17 cellular contexts compared by ENCODE assay signal in the genomic region with DNA sequence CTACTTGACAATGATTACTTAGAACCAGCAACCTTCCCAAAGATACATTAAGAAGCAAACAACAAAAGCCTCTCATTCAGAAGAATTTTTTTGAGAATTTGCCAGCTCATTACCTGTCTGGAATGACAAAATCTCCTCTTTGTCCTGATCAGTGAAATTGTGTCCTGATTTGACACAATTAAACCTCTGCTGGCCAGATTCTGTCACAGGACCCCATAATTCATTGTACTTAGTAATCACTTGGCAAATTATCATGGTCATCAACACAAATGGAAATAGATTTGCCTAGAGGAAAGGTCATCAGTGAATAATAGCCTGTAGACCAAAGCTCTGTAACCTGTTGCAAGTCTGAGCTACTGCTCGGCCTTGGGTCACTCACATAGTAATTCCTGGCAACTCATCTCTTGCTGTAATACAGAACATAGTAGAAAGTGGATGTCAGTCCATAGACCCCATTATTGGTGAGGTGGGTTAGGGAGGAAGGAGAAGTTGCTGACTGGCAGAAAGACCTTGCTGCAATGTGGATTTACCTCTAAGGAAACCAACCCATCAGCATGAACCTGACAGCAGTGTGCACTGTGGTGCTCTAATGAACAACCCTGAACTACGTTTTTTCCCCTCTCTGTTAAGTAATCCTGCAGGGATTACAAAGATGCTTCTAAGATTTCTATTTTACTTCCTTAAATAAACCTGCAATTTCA.
DNase-seq lines count a peak whose midpoint lies in the region; ATAC-seq, FAIRE-seq and TF ChIP-seq lines count a peak whose summit lies in the region.
"Had no signal": no experiment of that assay in that cellular context is flagged by ENCODE, and none has a peak within 500 bp of the region (broad histone marks: within the 10 kb centered on the region; RNA-seq: fewer than 3 reads in every experiment).

No MANE protein-coding gene starts in this region.

- no peak for FAIRE-seq in A549 (lab: Jason Lieb, UNC)
- FAIRE-seq: GM12878, H1, K562 had no signal

- H3K9me3 ChIP-seq in A549: no peaks in the 10 kb centered on the region
- H3K9me3 ChIP-seq: BLaER1 had no signal

- H4K5ac ChIP-seq in mesendoderm (ENCODE audit: low read length): no peak overlapping the region

- POLR2A ChIA-PET in A549 (lab: Yijun Ruan, JAX): no interaction called here

- H3K27me3 ChIP-seq in mesendoderm (ENCODE audit: insufficient read depth, low read length, poor library complexity): no peaks in the 10 kb centered on the region
- H3K27me3 ChIP-seq in H7 (ENCODE audit: control insufficient read depth, insufficient read depth, low read length): no peaks in the 10 kb centered on the region
- H3K27me3 ChIP-seq: BLaER1 had no signal

- TF ChIP-seq EP300 in A549 (IDR thresholded peaks at IDR 0.05) (no peak), Ishikawa (IDR thresholded peaks at IDR 0.05; ENCODE audit: borderline replicate concordance) (peak; percentile 91)

- peak overlapping the region; percentile 33 for H2BK5ac ChIP-seq in mesendoderm (ENCODE audit: low read length)

- peak overlapping the region; percentile 53 for H3K56ac ChIP-seq in mesendoderm (ENCODE audit: low read length)

- peak overlapping the region; percentile 30 for H3K23ac ChIP-seq in mesendoderm (ENCODE audit: low read length)

- TF ChIP-seq RAD21 in A549 (conservative IDR thresholded peaks at IDR 0.05 in 1 of 2, IDR thresholded peaks at IDR 0.05 in 1 of 2): no peak
- TF ChIP-seq RAD21 in Ishikawa (IDR thresholded peaks at IDR 0.05; ENCODE audit: low read depth): no peak

- H3K79me1 ChIP-seq in mesendoderm (ENCODE audit: low read length): no peaks in the 10 kb centered on the region

- no peak overlapping the region for H2BK120ac ChIP-seq in mesendoderm (ENCODE audit: low read depth, low read length)

- ATAC-seq in A549: no peak
- ATAC-seq: GM12878, HCT116, K562 had no signal

- H3K36me3 ChIP-seq in mesendoderm (ENCODE audit: control insufficient read depth, insufficient read depth, low read length) (no peaks in the 10 kb centered on the region), H7 (replicated peaks; ENCODE audit: control insufficient read depth, insufficient read depth, low read length) (peaks cover 4% of the 10 kb centered on the region)
- H3K36me3 ChIP-seq: BLaER1 had no signal

- no peak overlapping the region for H3K27ac ChIP-seq in A549
- no peak overlapping the region for H3K27ac ChIP-seq in mesendoderm (ENCODE audit: low read depth, low read length)
- H3K27ac ChIP-seq: BLaER1 had no signal

- no peak overlapping the region for H2BK15ac ChIP-seq in mesendoderm (replicated peaks; ENCODE audit: low read depth)

- WGBS in A549 (ENCODE audit: missing lambda C conversion rate): 17% methylated on average over 2 of the region's 2 CpGs
- WGBS in mesendoderm (ENCODE audit: extremely low coverage, insufficient coverage, low lambda C conversion rate): no CpG with 5 or more reads among the region's 2 CpGs

- H4K8ac ChIP-seq in mesendoderm (ENCODE audit: low read depth, low read length): no peak overlapping the region

- no peak for DNase-seq in A549 (ENCODE audit: low read depth in 1 of 2, low spot score in 1 of 2)
- DNase-seq in DMS114 treated with DMSO at 0.1 percent for 48 hours (lab: John Stamatoyannopoulos, UW; ENCODE audit: unreplicated experiment): peak; percentile 86
- no peak for DNase-seq in mesendoderm
- DNase-seq in NK-92 treated with Interleukin-12 subunit alpha and Interleukin-12 subunit beta, amount 100 ng/mL, for 24 hours (lab: John Stamatoyannopoulos, UW): no peak
- no peak for DNase-seq in H7
- DNase-seq in MV-4-11 (lab: John Stamatoyannopoulos, UW): no peak
- DNase-seq: Calu3; CD4-positive, alpha-beta memory T cell; DMS53; DND-41; EL had no signal

- no peak overlapping the region for H3K9ac ChIP-seq in mesendoderm (ENCODE audit: low read length)
- H3K9ac ChIP-seq: BLaER1 had no signal

- no peak overlapping the region for H3K4ac ChIP-seq in mesendoderm (ENCODE audit: low read depth, low read length)

- H3K4me2 ChIP-seq in A549 (no peak overlapping the region), mesendoderm (ENCODE audit: low read length) (no peak overlapping the region)
- H3K4me2 ChIP-seq: BLaER1 had no signal

- no peak overlapping the region for H3K18ac ChIP-seq in mesendoderm (ENCODE audit: low read length)

- TF ChIP-seq CTCF in A549 (IDR thresholded peaks at IDR 0.05): no peak

- no peaks in the 10 kb centered on the region for H3K79me2 ChIP-seq in mesendoderm (ENCODE audit: control insufficient read depth, insufficient read depth, low read length)

- H3K4me1 ChIP-seq in A549: no peaks in the 10 kb centered on the region
- H3K4me1 ChIP-seq in mesendoderm (ENCODE audit: control insufficient read depth, low read depth, low read length): peaks cover 2% of the 10 kb centered on the region
- H3K4me1 ChIP-seq: BLaER1 had no signal

- H2AK5ac ChIP-seq in mesendoderm (ENCODE audit: low read length): no peak overlapping the region

- H3K4me3 ChIP-seq in A549: no peak overlapping the region
- H3K4me3 ChIP-seq in mesendoderm (ENCODE audit: low read length): no peak overlapping the region
- H3K4me3 ChIP-seq in H7 (ENCODE audit: insufficient read depth, low read depth, low read length): no peak overlapping the region
- H3K4me3 ChIP-seq: BLaER1, GM12878, K562 had no signal

- TF ChIP-seq POLR2A in A549 (IDR thresholded peaks at IDR 0.05; ENCODE audit: low read length): no peak

- CTCF ChIA-PET in A549 (lab: Yijun Ruan, JAX): no interaction called here

TF ChIP-seq in A549, 52 proteins besides CTCF, POLR2A, EP300 and RAD21:
- peak; percentile 27 for TF ChIP-seq MAFK (IDR thresholded peaks at IDR 0.05; ENCODE audit: partially characterized antibody)
- no peak for TF ChIP-seq NPAS2 (CRISPR knock-in tag; IDR thresholded peaks at IDR 0.05; ENCODE audit: borderline replicate concordance)

TF ChIP-seq in Ishikawa, 13 proteins besides CTCF, POLR2A, EP300 and RAD21:
- TF ChIP-seq CREB1 (IDR thresholded peaks at IDR 0.05; ENCODE audit: low read depth) (no peak), TCF12 (IDR thresholded peaks at IDR 0.05; ENCODE audit: low read depth) (peak; percentile 88), NFIC (IDR thresholded peaks at IDR 0.05) (peak; percentile 87), TEAD4 (IDR thresholded peaks at IDR 0.05) (peak; percentile 67), YY1 (IDR thresholded peaks at IDR 0.05; ENCODE audit: low read depth) (no peak), CEBPB (IDR thresholded peaks at IDR 0.05) (no peak), FOXM1 (IDR thresholded peaks at IDR 0.05; ENCODE audit: borderline replicate concordance, low read depth) (peak; percentile 87), ZBTB7A (IDR thresholded peaks at IDR 0.05; ENCODE audit: low read depth) (no peak)
